Comparison of ENCODE assay signal across 8 cellular contexts in the genomic region with DNA sequence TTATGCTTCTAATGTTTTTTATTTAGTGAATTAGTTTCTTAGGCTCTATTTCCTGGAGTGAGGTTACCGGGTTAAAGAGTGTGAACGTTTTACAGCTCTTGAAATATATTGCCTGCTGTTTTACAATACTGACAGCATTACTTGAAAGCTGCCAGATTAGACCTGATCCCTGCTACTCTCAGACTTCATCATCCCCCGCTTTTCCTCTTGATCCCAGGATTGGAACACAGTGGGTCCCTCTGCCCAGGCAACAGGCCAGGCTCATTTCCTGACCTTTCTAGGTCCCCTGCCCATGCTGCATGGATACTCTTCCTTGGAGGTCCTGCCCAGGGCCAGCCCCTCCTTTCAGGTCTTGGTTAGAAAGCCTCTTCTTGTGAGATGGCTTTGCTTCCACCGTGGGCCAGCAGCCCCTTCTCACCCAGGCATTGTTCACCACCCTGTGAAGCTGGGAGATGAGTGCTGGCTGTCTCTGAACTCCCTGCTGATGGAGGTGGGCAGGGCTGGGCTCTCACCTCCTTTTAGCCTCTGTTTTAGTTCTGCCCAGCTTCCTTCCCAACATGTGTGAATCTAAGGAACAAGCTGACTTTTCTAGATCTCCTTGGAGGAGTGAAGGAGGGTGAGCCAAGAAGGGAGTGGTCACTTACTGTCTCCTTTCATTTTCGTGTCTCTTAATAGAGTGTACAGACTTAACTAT. TPM values are rescaled to one million over a fixed set of nuclear protein-coding genes. Genes with fewer than 3 reads are reported as not detected.
DNase-seq lines count a peak whose midpoint lies in the region; ATAC-seq, FAIRE-seq and TF ChIP-seq lines count a peak whose summit lies in the region.
"Had no signal": no experiment of that assay in that cellular context is flagged by ENCODE, and none has a peak within 500 bp of the region (broad histone marks: within the 10 kb centered on the region; RNA-seq: fewer than 3 reads in every experiment).

No MANE protein-coding gene starts in this region.

- H3K27ac ChIP-seq in keratinocyte (ENCODE audit: control insufficient read depth, insufficient read depth, low read length) (peak overlapping the region; percentile 11), ascending aorta (no peak overlapping the region)

- peaks cover 3% of the 10 kb centered on the region for H3K9me1 ChIP-seq in keratinocyte (ENCODE audit: control insufficient read depth, extremely low read depth, insufficient read depth, low read length)

- peak overlapping the region; percentile 9 for H3K4me2 ChIP-seq in keratinocyte (ENCODE audit: control insufficient read depth, extremely low read depth, insufficient read depth, low read depth, low read length)

- peak overlapping the region; percentile 20 to 48 for H3K4me3 Mint-ChIP-seq in stimulated activated naive CD8-positive, alpha-beta T cell treated with anti-CD3 and anti-CD28 coated beads, Interleukin-15, amount 100 ng/mL, for 72 hours

- H3K4me3 ChIP-seq in LNCaP clone FGC (ENCODE audit: low read depth, low read length) (peak overlapping the region; percentile 38), keratinocyte (ENCODE audit: control insufficient read depth in 2 of 3, extremely low read depth in 1 of 3, insufficient read depth in 2 of 3, low read depth in 1 of 3, low read length in 3 of 3) (no peak overlapping the region), ascending aorta (peak overlapping the region in 1 of 2 donors; percentile 36), BE2C (ENCODE audit: low read depth, low read length) (no peak overlapping the region), lower leg skin (ENCODE audit: low read depth, poor library complexity, severe bottlenecking) (no peak overlapping the region)

- H3K4me1 ChIP-seq in keratinocyte (ENCODE audit: control insufficient read depth, extremely low read depth, insufficient read depth, low read length) (peaks cover 33% of the 10 kb centered on the region), ascending aorta (peaks cover 0 to 14% of the 10 kb centered on the region in 2 donors), BE2C (no peaks in the 10 kb centered on the region; the same call in 1 of the 2 replicates)

- H3K4me1 Mint-ChIP-seq in stimulated activated naive CD8-positive, alpha-beta T cell treated with anti-CD3 and anti-CD28 coated beads, Interleukin-15, amount 100 ng/mL, for 72 hours: peaks cover 68% of the 10 kb centered on the region

- no peaks in the 10 kb centered on the region for H3K9me3 Mint-ChIP-seq in stimulated activated naive CD8-positive, alpha-beta T cell treated with anti-CD3 and anti-CD28 coated beads, Interleukin-15, amount 100 ng/mL, for 72 hours

- H3K9me3 ChIP-seq in keratinocyte (ENCODE audit: control insufficient read depth, low read depth, low read length): no peaks in the 10 kb centered on the region
- H3K9me3 ChIP-seq in ascending aorta: no peaks in the 10 kb centered on the region
- H3K9me3 ChIP-seq in BE2C: no peaks in the 10 kb centered on the region

- ATAC-seq in stimulated activated naive CD8-positive, alpha-beta T cell treated with anti-CD3 and anti-CD28 coated beads, Interleukin-15, amount 100 ng/mL, for 72 hours: no peak

- no peak for FAIRE-seq in keratinocyte (lab: Jason Lieb, UNC)

- H4K20me1 ChIP-seq in keratinocyte (ENCODE audit: control insufficient read depth, extremely low read depth, insufficient read depth, low read length): peaks cover 21% of the 10 kb centered on the region

- DNase-seq in LNCaP clone FGC (ENCODE audit: low read depth): no peak
- peak; percentile 12 for DNase-seq in astrocyte of the hippocampus (ENCODE audit: low read depth, low spot score)
- no peak for DNase-seq in keratinocyte (ENCODE audit: low read depth, low spot score)
- no peak for DNase-seq in stimulated activated naive CD8-positive, alpha-beta T cell treated with anti-CD3 and anti-CD28 coated beads, Interleukin-15, amount 100 ng/mL, for 72 hours
- no peak for DNase-seq in ascending aorta (ENCODE audit: low spot score in 2 of 2)
- DNase-seq in BE2C: no peak
- no peak for DNase-seq in lower leg skin (ENCODE audit: low spot score in 2 of 2)
- DNase-seq: SHP77 had no signal

- TF ChIP-seq CTCF in LNCaP clone FGC (IDR thresholded peaks at IDR 0.05; ENCODE audit: control insufficient read depth, extremely low read depth, insufficient read depth) (no peak), keratinocyte (optimal IDR thresholded peaks at IDR 0.05 in 1 of 3, IDR thresholded peaks at IDR 0.05 in 1 of 3, conservative IDR thresholded peaks at IDR 0.05 in 1 of 3; ENCODE audit: extremely low read depth in 1 of 3, insufficient read depth in 2 of 3, low read length in 3 of 3) (no peak), ascending aorta (IDR thresholded peaks at IDR 0.05) (no peak), BE2C (IDR thresholded peaks at IDR 0.05; ENCODE audit: low read depth, low read length) (no peak), lower leg skin (IDR thresholded peaks at IDR 0.05) (no peak)

- peaks cover 87% of the 10 kb centered on the region for H3K79me2 ChIP-seq in keratinocyte (ENCODE audit: control insufficient read depth, insufficient read depth, low read length)

- H3K36me3 ChIP-seq in keratinocyte (ENCODE audit: control insufficient read depth in 2 of 2, extremely low read depth in 1 of 2, insufficient read depth in 2 of 2, low read length in 2 of 2) (peaks cover 0 to 2% of the 10 kb centered on the region in 2 experiments), ascending aorta (no peaks in the 10 kb centered on the region), BE2C (peaks cover 26% of the 10 kb centered on the region)

- no peaks in the 10 kb centered on the region for H3K27me3 Mint-ChIP-seq in stimulated activated naive CD8-positive, alpha-beta T cell treated with anti-CD3 and anti-CD28 coated beads, Interleukin-15, amount 100 ng/mL, for 72 hours

- intact Hi-C loops in ascending aorta (cut with DNase I) (no loop called here), lower leg skin (cut with DNase I; ENCODE audit: low total_unique reads) (no loop called here)

- dilution Hi-C loops in keratinocyte (cut with MboI; ENCODE audit: extremely low pct_ligation_motif_present, low sequenced_read_pairs): no loop called here

- TF ChIP-seq POLR2A in lower leg skin (IDR thresholded peaks at IDR 0.05): no peak

- 38 to 40% methylated on average over 5 of the region's 5 CpGs for WGBS in lower leg skin, 2 donors

- H3K27ac Mint-ChIP-seq in stimulated activated naive CD8-positive, alpha-beta T cell treated with anti-CD3 and anti-CD28 coated beads, Interleukin-15, amount 100 ng/mL, for 72 hours: peak overlapping the region; percentile 69 to 87

- no peak overlapping the region for H2AFZ ChIP-seq in keratinocyte (ENCODE audit: control insufficient read depth, low read length)

- no peaks in the 10 kb centered on the region for H3K27me3 ChIP-seq in keratinocyte (ENCODE audit: control insufficient read depth, extremely low read depth, insufficient read depth, low read length)
- no peaks in the 10 kb centered on the region for H3K27me3 ChIP-seq in ascending aorta
- no peaks in the 10 kb centered on the region for H3K27me3 ChIP-seq in BE2C

- peak overlapping the region; percentile 22 for H3K9ac ChIP-seq in keratinocyte (ENCODE audit: control insufficient read depth, extremely low read depth, insufficient read depth, low read length)

RNA-seq across cellular contexts. Expression of gene FAM120AOS, which starts 15.5 kb away (rescaled TPM):
- 15.6 to 18.6 TPM (median 16.1 TPM) in 3 replicates for polyA plus RNA-seq in keratinocyte
- polyA plus RNA-seq in keratinocyte (2011; ENCODE audit: low read depth): 8.2 TPM
- 11.9 and 20.7 TPM in 2 replicates for polyA plus RNA-seq in keratinocyte (2011; cell fraction: cytosol; rRNA removed)
- polyA plus RNA-seq in keratinocyte (2011; cell fraction: nucleus; rRNA removed): 12.7 and 14.1 TPM in 2 replicates
- polyA plus RNA-seq in keratinocyte (2012; ENCODE audit: low replicate concordance): 11.6 and 13.0 TPM in 2 replicates
- 4.4 to 11.1 TPM (median 8.6 TPM) in 3 replicates for polyA minus RNA-seq in keratinocyte
- 9.8 TPM for polyA minus RNA-seq in keratinocyte (2011; cell fraction: cytosol; rRNA and poly(A)+ RNA removed)
- polyA minus RNA-seq in keratinocyte (2011; cell fraction: nucleus; rRNA and poly(A)+ RNA removed): 4.3 and 5.7 TPM in 2 replicates
- total RNA-seq in ascending aorta: 19.9 TPM
- polyA plus RNA-seq in BE2C (2012; ENCODE audit: insufficient read depth, insufficient read length, low read depth): 69.7 TPM
- 10 to 100 TPM; 25.0 to 44.2 (median 40.0) TPM for total RNA-seq in lower leg skin

RNA-seq across cellular contexts. Expression of gene FAM120A, which starts 17.4 kb away (rescaled TPM):
- 51.6 to 88.3 TPM (median 79.2 TPM) in 3 replicates for polyA plus RNA-seq in keratinocyte
- polyA plus RNA-seq in keratinocyte (2011; ENCODE audit: low read depth): 17.0 TPM
- polyA plus RNA-seq in keratinocyte (2011; cell fraction: cytosol; rRNA removed): 67.8 and 81.6 TPM in 2 replicates
- polyA plus RNA-seq in keratinocyte (2011; cell fraction: nucleus; rRNA removed): 78.2 and 93.4 TPM in 2 replicates
- 28.9 and 92.0 TPM in 2 replicates for polyA plus RNA-seq in keratinocyte (2012; ENCODE audit: low replicate concordance)
- polyA minus RNA-seq in keratinocyte: 161 to 235 TPM (median 181 TPM) in 3 replicates
- 184 TPM for polyA minus RNA-seq in keratinocyte (2011; cell fraction: cytosol; rRNA and poly(A)+ RNA removed)
- polyA minus RNA-seq in keratinocyte (2011; cell fraction: nucleus; rRNA and poly(A)+ RNA removed): 108 and 148 TPM in 2 replicates
- total RNA-seq in ascending aorta (135 TPM), lower leg skin (10 to 100 TPM; 58.1 to 80.5 (median 65.0) TPM)
- polyA plus RNA-seq in BE2C (2012; ENCODE audit: insufficient read depth, insufficient read length, low read depth): 86.3 TPM
